In genomic region chr12:51048601-51049369, GRCh38 we compare ENCODE assay signal across 8 cellular contexts. TPM values are rescaled to one million over a fixed set of nuclear protein-coding genes. Genes with fewer than 3 reads are reported as not detected.
DNase-seq lines count a peak whose midpoint lies in the region; ATAC-seq, FAIRE-seq and TF ChIP-seq lines count a peak whose summit lies in the region.

No MANE protein-coding gene starts in this region.

- H2AFZ ChIP-seq in HepG2 (ENCODE audit: low read length), result peak overlapping the region; percentile 73

- WGBS in HepG2 (ENCODE audit: low lambda C conversion rate), result 6% methylated on average over 18 of the region's 18 CpGs
- WGBS in thyroid gland, 2 donors, result 34 to 36% methylated on average over 18 of the region's 18 CpGs

- peak overlapping the region; percentile 89 for H3K9ac ChIP-seq in HepG2 (ENCODE audit: insufficient read depth, low read depth, low read length)

- in situ Hi-C loops in astrocyte of the spinal cord (cut with HindIII; ENCODE audit: low sequenced_read_pairs), result no loop called here
- in situ Hi-C loops in HepG2 (cut with HindIII; ENCODE audit: extremely low pct_ligation_motif_present, low pct_unique_long_range_greater_than_20kb), result no loop called here
- in situ Hi-C loops in G401 (cut with HindIII; ENCODE audit: low sequenced_read_pairs), result no loop called here

- peak; percentile 19 for ATAC-seq in HepG2
- no peak for ATAC-seq in omental fat pad (ENCODE audit: low FRiP score)
- ATAC-seq in GM21619 (IDR thresholded peaks at IDR 0.05; ENCODE audit: unreplicated experiment), result no peak

- FAIRE-seq in HepG2 (lab: Jason Lieb, UNC), result peak; percentile 18

- CTCF ChIA-PET in HepG2 (lab: Yijun Ruan, JAX; ENCODE audit: low intra/inter-chr PET ratio, low total read pairs), result interaction anchor here (0.9 kb wide), 1 partner anchor 293 kb away, joined by 6 read pairs; no protein-coding TSS in a partner anchor

- TSS peak; percentile 73 for BruUV-seq in HepG2 (replicated peaks; lab: Mats Ljungman, UMichigan)

- intact Hi-C loops in HepG2 (cut with micrococcal nuclease; ENCODE audit: unreplicated experiment), result loop anchor here (1.0 to 10.0 kb wide), 3 partner anchors 35 to 293 kb away; partner anchors contain the start of gene CSRNP2
- intact Hi-C loops in thyroid gland (cut with DNase I), result loop anchor here (10.0 kb wide), 1 partner anchor 196 kb away; no protein-coding TSS in a partner anchor

- DNase-seq in BE2C (no peak), astrocyte of the spinal cord (ENCODE audit: low read depth, low spot score) (no peak), HepG2 (ENCODE audit: low spot score) (no peak), thyroid gland (peak in 1 of 2 donors; percentile 6), omental fat pad (ENCODE audit: low spot score) (no peak), G401 (ENCODE audit: low spot score) (no peak)
- peak; percentile 41 for DNase-seq in Jurkat, Clone E6-1 (ENCODE audit: low read depth, low spot score)

- H3K9me3 ChIP-seq in BE2C, result no peaks in the 10 kb centered on the region
- H3K9me3 ChIP-seq in HepG2 (ENCODE audit: low read length), result no peaks in the 10 kb centered on the region
- H3K9me3 ChIP-seq in thyroid gland, result no peaks in the 10 kb centered on the region

- peaks cover 18% of the 10 kb centered on the region for H3K79me2 ChIP-seq in HepG2 (ENCODE audit: insufficient read depth, low read length)

- no peaks in the 10 kb centered on the region for H4K20me1 ChIP-seq in HepG2 (ENCODE audit: insufficient read depth, low read length)

- TF ChIP-seq POLR2A in HepG2 (IDR thresholded peaks at IDR 0.05; ENCODE audit: insufficient read depth in 1 of 2, low read depth in 2 of 2, low read length in 2 of 2) (0 out of 4 replicates have a peak, but pooled peaks of 1 of the 2 experiments have one; percentile 22), thyroid gland (IDR thresholded peaks at IDR 0.05) (no peak)

- no peaks in the 10 kb centered on the region for H3K27me3 ChIP-seq in BE2C
- H3K27me3 ChIP-seq in HepG2 (ENCODE audit: control insufficient read depth in 1 of 2, insufficient read depth in 2 of 2, low read length in 2 of 2), result no peaks in the 10 kb centered on the region; a peak in 1 of 5 replicates
- no peaks in the 10 kb centered on the region for H3K27me3 ChIP-seq in thyroid gland

- H3K27ac ChIP-seq in HepG2 (ENCODE audit: extremely low read length, insufficient read depth, low read length) (peak overlapping the region; percentile 94), thyroid gland (peak overlapping the region; percentile 87 to 95 (median 95))

- peaks cover 13% of the 10 kb centered on the region for H3K36me3 ChIP-seq in BE2C
- H3K36me3 ChIP-seq in HepG2 (replicated peaks in 1 of 2; ENCODE audit: control insufficient read depth in 1 of 2, insufficient read depth in 2 of 2, low read length in 2 of 2), result peaks cover 1 to 13% of the 10 kb centered on the region in 2 experiments; a peak in 3 of 5 replicates
- H3K36me3 ChIP-seq in thyroid gland, result peaks cover 14 to 17% of the 10 kb centered on the region in 2 donors

- TF ChIP-seq CTCF in BE2C (IDR thresholded peaks at IDR 0.05; ENCODE audit: low read depth, low read length) (no peak), astrocyte of the spinal cord (IDR thresholded peaks at IDR 0.05; ENCODE audit: low read depth, low read length) (no peak), HepG2 (CRISPR knock-in tag; IDR thresholded peaks at IDR 0.05) (no peak), thyroid gland (IDR thresholded peaks at IDR 0.05) (no peak), omental fat pad (IDR thresholded peaks at IDR 0.05) (no peak)

- H3K4me3 ChIP-seq in BE2C (ENCODE audit: low read depth, low read length), result peak overlapping the region; percentile 83
- H3K4me3 ChIP-seq in Jurkat, Clone E6-1 (ENCODE audit: low read length), result peak overlapping the region; percentile 90
- H3K4me3 ChIP-seq in astrocyte of the spinal cord (ENCODE audit: low read depth, low read length), result peak overlapping the region; percentile 93
- peak overlapping the region; percentile 75 to 86 (median 81) for H3K4me3 ChIP-seq in HepG2 (replicated peaks in 1 of 3; ENCODE audit: insufficient read depth in 1 of 3, low read depth in 2 of 3, low read length in 3 of 3)
- H3K4me3 ChIP-seq in thyroid gland (replicated peaks in 1 of 3), result peak overlapping the region; percentile 18 to 64 (median 52)

- no peak for TF ChIP-seq EP300 in HepG2 (IDR thresholded peaks at IDR 0.05; ENCODE audit: low read depth in 2 of 2, low read length in 2 of 2)
- TF ChIP-seq EP300 in HepG2 (CRISPR knock-in tag; IDR thresholded peaks at IDR 0.05; ENCODE audit: borderline replicate concordance), result no peak

- TF ChIP-seq RAD21 in HepG2 (CRISPR knock-in tag; IDR thresholded peaks at IDR 0.05), result no peak

- no peaks in the 10 kb centered on the region for H3K4me1 ChIP-seq in BE2C
- peaks cover 22% of the 10 kb centered on the region for H3K4me1 ChIP-seq in HepG2 (ENCODE audit: insufficient read depth, low read length)
- peaks cover 16 to 18% of the 10 kb centered on the region in 2 donors for H3K4me1 ChIP-seq in thyroid gland

- POLR2A ChIA-PET in HepG2 (lab: Yijun Ruan, JAX), result interaction anchor here (0.6 to 2.0 kb wide), 5 partner anchors 18 to 292 kb away, joined by 3 to 10 read pairs (median 4); partner anchors contain the start of genes CSRNP2 and SLC11A2

- H3K4me2 ChIP-seq in HepG2 (ENCODE audit: low read depth, low read length), result peak overlapping the region; percentile 81

RNA-seq across cellular contexts. Expression of gene LETMD1, which starts 0.7 kb away (rescaled TPM):
- polyA plus RNA-seq in BE2C (2012; ENCODE audit: insufficient read depth, insufficient read length, low read depth), result 36.7 TPM
- 67.5 TPM for polyA plus RNA-seq in Jurkat, Clone E6-1 (2012; ENCODE audit: insufficient read depth, insufficient read length)
- 31.3 and 43.3 TPM in 2 replicates for total RNA-seq in HepG2 (2016; rRNA removed; fragmentation: Illumina TruSeq; extraction: Trizol)
- 38.9 and 41.9 TPM in 2 replicates for total RNA-seq in HepG2 (2016; cell fraction: cytosol; rRNA removed; fragmentation: Illumina TruSeq; extraction: Trizol; ENCODE audit: low read depth)
- 30.1 and 43.5 TPM in 2 replicates for total RNA-seq in HepG2 (2016; cell fraction: insoluble cytoplasmic fraction; rRNA removed; fragmentation: Illumina TruSeq; extraction: Trizol)
- total RNA-seq in HepG2 (2016; cell fraction: membrane; rRNA removed; fragmentation: Illumina TruSeq; extraction: Trizol), result 40.9 and 47.5 TPM in 2 replicates
- 60.1 and 72.7 TPM in 2 replicates for total RNA-seq in HepG2 (2016; cell fraction: nucleus; rRNA removed; fragmentation: Illumina TruSeq; extraction: Trizol)
- polyA plus RNA-seq in HepG2 (2011; rRNA removed), result 81.5 and 87.7 TPM in 2 replicates
- 67.1 and 81.9 TPM in 2 replicates for polyA plus RNA-seq in HepG2 (2011; cell fraction: cytosol; rRNA removed)
- polyA plus RNA-seq in HepG2 (2011; cell fraction: nucleus; rRNA removed), result 87.7 and 105 TPM in 2 replicates
- polyA plus RNA-seq in HepG2 (2012), result 69.6 and 72.9 TPM in 2 replicates
- 16.7 and 17.0 TPM in 2 replicates for polyA plus RNA-seq in HepG2 (2016; cell fraction: cytosol; fragmentation: Illumina TruSeq; extraction: Trizol; ENCODE audit: low read depth)
- polyA plus RNA-seq in HepG2 (2016; cell fraction: insoluble cytoplasmic fraction; fragmentation: Illumina TruSeq; extraction: Trizol; ENCODE audit: low read depth), result 35.1 and 35.4 TPM in 2 replicates
- 34.3 and 34.9 TPM in 2 replicates for polyA plus RNA-seq in HepG2 (2016; cell fraction: membrane; fragmentation: Illumina TruSeq; extraction: Trizol; ENCODE audit: low read depth)
- polyA plus RNA-seq in HepG2 (2016; cell fraction: nucleus; fragmentation: Illumina TruSeq; extraction: Trizol; ENCODE audit: insufficient read depth, low read depth), result 140 and 146 TPM in 2 replicates
- polyA minus RNA-seq in HepG2 (2011; rRNA and poly(A)+ RNA removed; ENCODE audit: low replicate concordance), result 91.2 and 186 TPM in 2 replicates
- polyA minus RNA-seq in HepG2 (2011; cell fraction: cytosol; rRNA and poly(A)+ RNA removed), result 27.8 and 37.3 TPM in 2 replicates
- 53.9 and 66.5 TPM in 2 replicates for polyA minus RNA-seq in HepG2 (2011; cell fraction: nucleus; rRNA and poly(A)+ RNA removed)
- 100 to 1,000 TPM in 2 of 4 donors, 10 to 100 TPM in 2; 62.9 to 106 (median 86.7) TPM for total RNA-seq in thyroid gland
- total RNA-seq in omental fat pad, result 10 to 100 TPM; 38.9 to 68.4 (median 60.5) TPM
- total RNA-seq in G401 (2014; rRNA removed; shearing (Covaris generic)), result 47.9 and 63.2 TPM in 2 replicates

RNA-seq across cellular contexts. Expression of gene SLC11A2, which starts 22.6 kb away (rescaled TPM):
- polyA plus RNA-seq in BE2C (2012; ENCODE audit: insufficient read depth, insufficient read length, low read depth), result 29.9 TPM
- 24.6 TPM for polyA plus RNA-seq in Jurkat, Clone E6-1 (2012; ENCODE audit: insufficient read depth, insufficient read length)
- total RNA-seq in HepG2 (2016; rRNA removed; fragmentation: Illumina TruSeq; extraction: Trizol), result 46.0 and 71.7 TPM in 2 replicates
- 12.8 and 15.2 TPM in 2 replicates for total RNA-seq in HepG2 (2016; cell fraction: cytosol; rRNA removed; fragmentation: Illumina TruSeq; extraction: Trizol; ENCODE audit: low read depth)
- 46.0 and 72.7 TPM in 2 replicates for total RNA-seq in HepG2 (2016; cell fraction: insoluble cytoplasmic fraction; rRNA removed; fragmentation: Illumina TruSeq; extraction: Trizol)
- total RNA-seq in HepG2 (2016; cell fraction: membrane; rRNA removed; fragmentation: Illumina TruSeq; extraction: Trizol), result 27.2 and 30.1 TPM in 2 replicates
- 88.4 and 99.6 TPM in 2 replicates for total RNA-seq in HepG2 (2016; cell fraction: nucleus; rRNA removed; fragmentation: Illumina TruSeq; extraction: Trizol)
- 69.0 and 77.0 TPM in 2 replicates for polyA plus RNA-seq in HepG2 (2011; rRNA removed)
- polyA plus RNA-seq in HepG2 (2011; cell fraction: cytosol; rRNA removed), result 49.4 and 74.9 TPM in 2 replicates
- polyA plus RNA-seq in HepG2 (2011; cell fraction: nucleus; rRNA removed), result 104 and 109 TPM in 2 replicates
- 45.2 and 67.1 TPM in 2 replicates for polyA plus RNA-seq in HepG2 (2012)
- polyA plus RNA-seq in HepG2 (2016; cell fraction: cytosol; fragmentation: Illumina TruSeq; extraction: Trizol; ENCODE audit: low read depth), result 4.6 and 4.8 TPM in 2 replicates
- polyA plus RNA-seq in HepG2 (2016; cell fraction: insoluble cytoplasmic fraction; fragmentation: Illumina TruSeq; extraction: Trizol; ENCODE audit: low read depth), result 28.1 and 31.7 TPM in 2 replicates
- polyA plus RNA-seq in HepG2 (2016; cell fraction: membrane; fragmentation: Illumina TruSeq; extraction: Trizol; ENCODE audit: low read depth), result 11.2 and 12.2 TPM in 2 replicates
- polyA plus RNA-seq in HepG2 (2016; cell fraction: nucleus; fragmentation: Illumina TruSeq; extraction: Trizol; ENCODE audit: insufficient read depth, low read depth), result 95.3 and 96.3 TPM in 2 replicates
- 122 and 227 TPM in 2 replicates for polyA minus RNA-seq in HepG2 (2011; rRNA and poly(A)+ RNA removed; ENCODE audit: low replicate concordance)
- 58.3 and 68.0 TPM in 2 replicates for polyA minus RNA-seq in HepG2 (2011; cell fraction: cytosol; rRNA and poly(A)+ RNA removed)
- polyA minus RNA-seq in HepG2 (2011; cell fraction: nucleus; rRNA and poly(A)+ RNA removed), result 136 and 147 TPM in 2 replicates
- 100 to 1,000 TPM; 100 to 163 (median 140) TPM for total RNA-seq in thyroid gland
- 10 to 100 TPM; 39.6 to 59.6 (median 50.7) TPM for total RNA-seq in omental fat pad
- total RNA-seq in G401 (2014; rRNA removed; shearing (Covaris generic)), result 24.6 and 37.1 TPM in 2 replicates

RNA-seq across cellular contexts. Expression of gene CSRNP2, which starts 34.6 kb away (rescaled TPM):
- 31.9 TPM for polyA plus RNA-seq in BE2C (2012; ENCODE audit: insufficient read depth, insufficient read length, low read depth)
- 19.4 TPM for polyA plus RNA-seq in Jurkat, Clone E6-1 (2012; ENCODE audit: insufficient read depth, insufficient read length)
- 4.8 and 5.4 TPM in 2 replicates for total RNA-seq in HepG2 (2016; rRNA removed; fragmentation: Illumina TruSeq; extraction: Trizol)
- 2.2 and 2.5 TPM in 2 replicates for total RNA-seq in HepG2 (2016; cell fraction: cytosol; rRNA removed; fragmentation: Illumina TruSeq; extraction: Trizol; ENCODE audit: low read depth)
- 4.9 and 5.0 TPM in 2 replicates for total RNA-seq in HepG2 (2016; cell fraction: insoluble cytoplasmic fraction; rRNA removed; fragmentation: Illumina TruSeq; extraction: Trizol)
- total RNA-seq in HepG2 (2016; cell fraction: membrane; rRNA removed; fragmentation: Illumina TruSeq; extraction: Trizol), result 4.9 and 5.0 TPM in 2 replicates
- total RNA-seq in HepG2 (2016; cell fraction: nucleus; rRNA removed; fragmentation: Illumina TruSeq; extraction: Trizol), result 4.3 and 4.8 TPM in 2 replicates
- polyA plus RNA-seq in HepG2 (2011; rRNA removed), result 7.3 and 7.5 TPM in 2 replicates
- polyA plus RNA-seq in HepG2 (2011; cell fraction: cytosol; rRNA removed), result 4.0 and 5.0 TPM in 2 replicates
- 6.5 and 9.9 TPM in 2 replicates for polyA plus RNA-seq in HepG2 (2011; cell fraction: nucleus; rRNA removed)
- 4.8 and 6.4 TPM in 2 replicates for polyA plus RNA-seq in HepG2 (2012)
- 0.69 and 1.1 TPM in 2 replicates for polyA plus RNA-seq in HepG2 (2016; cell fraction: cytosol; fragmentation: Illumina TruSeq; extraction: Trizol; ENCODE audit: low read depth)
- 5.5 TPM in 2 replicates for polyA plus RNA-seq in HepG2 (2016; cell fraction: insoluble cytoplasmic fraction; fragmentation: Illumina TruSeq; extraction: Trizol; ENCODE audit: low read depth)
- 2.9 and 3.9 TPM in 2 replicates for polyA plus RNA-seq in HepG2 (2016; cell fraction: membrane; fragmentation: Illumina TruSeq; extraction: Trizol; ENCODE audit: low read depth)
- polyA plus RNA-seq in HepG2 (2016; cell fraction: nucleus; fragmentation: Illumina TruSeq; extraction: Trizol; ENCODE audit: insufficient read depth, low read depth), result 12.1 and 14.0 TPM in 2 replicates
- 8.0 and 14.3 TPM in 2 replicates for polyA minus RNA-seq in HepG2 (2011; rRNA and poly(A)+ RNA removed; ENCODE audit: low replicate concordance)
- 4.0 and 7.0 TPM in 2 replicates for polyA minus RNA-seq in HepG2 (2011; cell fraction: cytosol; rRNA and poly(A)+ RNA removed)
- 7.2 and 7.6 TPM in 2 replicates for polyA minus RNA-seq in HepG2 (2011; cell fraction: nucleus; rRNA and poly(A)+ RNA removed)
- 10 to 100 TPM; 21.3 to 35.8 (median 28.9) TPM for total RNA-seq in thyroid gland
- 10 to 100 TPM; 25.5 to 30.8 (median 27.1) TPM for total RNA-seq in omental fat pad
- total RNA-seq in G401 (2014; rRNA removed; shearing (Covaris generic)), result 9.8 and 19.8 TPM in 2 replicates
